8 cellular contexts compared by ENCODE assay signal in the genomic region with DNA sequence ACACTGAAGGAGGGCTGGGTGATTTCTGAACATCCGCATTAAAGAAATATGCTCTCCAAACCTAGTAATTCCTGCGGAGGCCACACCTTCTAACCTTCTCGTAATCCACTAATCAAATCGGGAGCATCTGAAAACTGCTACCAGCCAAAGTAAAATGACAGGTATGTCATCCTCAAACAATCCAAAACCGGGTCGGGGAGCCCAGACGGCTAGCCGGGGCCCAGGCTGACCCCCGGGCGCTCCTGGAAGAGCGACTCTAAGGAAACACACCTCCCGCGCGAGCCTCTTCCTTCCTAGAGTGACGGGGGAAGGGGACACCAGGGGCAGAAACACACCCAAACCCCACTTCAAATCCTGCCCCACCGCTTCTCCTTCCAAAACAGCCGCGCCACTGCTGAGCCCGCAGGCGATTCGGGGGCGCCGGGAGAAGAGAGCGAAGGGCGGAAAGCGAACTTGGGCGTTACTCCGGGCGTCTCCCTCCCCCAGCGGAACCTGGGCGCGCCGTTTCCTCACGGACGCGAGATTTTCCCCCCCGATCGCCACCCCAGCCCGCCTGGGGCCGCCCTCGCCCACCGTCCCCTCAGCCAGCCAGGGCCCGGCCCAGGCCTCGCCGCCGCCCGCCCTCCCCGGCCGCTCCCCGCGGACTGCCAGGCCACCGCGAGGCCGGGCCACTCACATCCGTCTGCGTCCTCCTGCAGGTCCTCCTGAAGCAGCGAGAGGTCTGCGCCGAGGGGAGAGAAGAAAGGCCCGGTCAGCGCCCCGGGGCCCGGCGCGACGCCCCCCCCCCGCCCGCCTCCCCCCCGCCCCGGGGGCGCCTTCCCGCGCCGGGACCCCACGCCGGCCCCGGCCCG. TPM values are rescaled to one million over a fixed set of nuclear protein-coding genes. Genes with fewer than 3 reads are reported as not detected.
A peak's percentile ranks its signal among the peaks of the same experiment; 100 is the strongest.
DNase-seq lines count a peak whose midpoint lies in the region; ATAC-seq and TF ChIP-seq lines count a peak whose summit lies in the region.

No MANE protein-coding gene starts in this region.

- intact Hi-C loops in right lobe of liver (cut with DNase I) = no loop called here

- TF ChIP-seq POLR2A in right lobe of liver (IDR thresholded peaks at IDR 0.05) = peak; percentile 25

- no peak for TF ChIP-seq CTCF in right lobe of liver (IDR thresholded peaks at IDR 0.05)

- H3K9me3 ChIP-seq in right lobe of liver = no peaks in the 10 kb centered on the region

- peak overlapping the region; percentile 81 to 93 (median 83) for H3K27ac ChIP-seq in right lobe of liver

- peak overlapping the region; percentile 73 to 75 (median 75) for H3K4me3 ChIP-seq in right lobe of liver

- H3K27me3 ChIP-seq in right lobe of liver = no peaks in the 10 kb centered on the region

- peak; percentile 4 for DNase-seq in NCI-H1694 treated with DMSO at 0.1 percent for 48 hours (lab: John Stamatoyannopoulos, UW)
- DNase-seq in NCI-H1694 (lab: John Stamatoyannopoulos, UW) = no peak
- DNase-seq in NCI-H146 (lab: John Stamatoyannopoulos, UW) = peak; percentile 78
- peak; percentile 1 to 14 for DNase-seq in activated CD4-positive, alpha-beta T cell treated with anti-CD3 and anti-CD28 coated beads, Interleukin-2, amount 50 U/mL, for 24 hours (ENCODE audit: low read depth in 1 of 2, low spot score in 1 of 2)
- peak; percentile 71 for DNase-seq in dermis blood vessel endothelial cell
- peak; percentile 67 to 74 (median 69) for DNase-seq in right lobe of liver
- DNase-seq in stimulated activated CD4-positive, alpha-beta T cell treated with anti-CD3 and anti-CD28 coated beads, Interleukin-4, amount 100 ng/mL, for 1 hour = peak; percentile 44

- ATAC-seq in HG02623 (IDR thresholded peaks at IDR 0.05; ENCODE audit: unreplicated experiment) (peak; percentile 33), right lobe of liver (peak; percentile 43 to 55 (median 46))

- 0% methylated on average over 10 of the region's 78 CpGs for WGBS in right lobe of liver (ENCODE audit: insufficient coverage, low coverage, low lambda C conversion rate, missing lambda C conversion rate)

- H3K36me3 ChIP-seq in right lobe of liver = no peaks in the 10 kb centered on the region

- peaks cover 0 to 17% (median 9%) of the 10 kb centered on the region in 4 donors for H3K4me1 ChIP-seq in right lobe of liver

RNA-seq across cellular contexts. Expression of gene PPP4R1, which starts 0.6 kb away (rescaled TPM):
- total RNA-seq in dermis blood vessel endothelial cell (180 and 193 TPM in 2 replicates), right lobe of liver (10 to 100 TPM; 15.0 to 36.5 (median 30.1) TPM)
